22 cellular contexts compared by ENCODE assay signal in genomic region chr5:130992621-130993020, GRCh38.
DNase-seq lines count a peak whose midpoint lies in the region; FAIRE-seq and TF ChIP-seq lines count a peak whose summit lies in the region.
"Had no signal": no experiment of that assay in that cellular context is flagged by ENCODE, and none has a peak within 500 bp of the region (broad histone marks: within the 10 kb centered on the region; RNA-seq: fewer than 3 reads in every experiment).

No MANE protein-coding gene starts in this region.

- H3K4me1 ChIP-seq in HUES48 (ENCODE audit: control insufficient read depth, insufficient read depth, low read length) = peaks cover 8% of the 10 kb centered on the region; the same call in 1 of the 2 replicates
- peaks cover 4% of the 10 kb centered on the region for H3K4me1 ChIP-seq in hepatocyte (ENCODE audit: insufficient read depth)
- peaks cover 14% of the 10 kb centered on the region for H3K4me1 ChIP-seq in smooth muscle cell (ENCODE audit: low read depth)
- H3K4me1 ChIP-seq: BLaER1 had no signal

- H3K79me2 ChIP-seq in hepatocyte (no peaks in the 10 kb centered on the region), smooth muscle cell (ENCODE audit: low read depth) (no peaks in the 10 kb centered on the region)

- H3K36me3 ChIP-seq in HUES48 (ENCODE audit: control insufficient read depth, insufficient read depth, low read length) (no peaks in the 10 kb centered on the region), bronchial epithelial cell (ENCODE audit: control insufficient read depth, insufficient read depth, low read length) (no peaks in the 10 kb centered on the region), hepatocyte (replicated peaks; ENCODE audit: insufficient read depth, low read depth) (no peaks in the 10 kb centered on the region), smooth muscle cell (ENCODE audit: low read depth) (no peaks in the 10 kb centered on the region)
- H3K36me3 ChIP-seq: BLaER1, MG63 had no signal

- H3K27ac ChIP-seq in HUES48 (ENCODE audit: low read depth, low read length) (peak overlapping the region; percentile 78), hepatocyte (peak overlapping the region; percentile 55), smooth muscle cell (ENCODE audit: low read depth) (peak overlapping the region; percentile 85)
- H3K27ac ChIP-seq: BLaER1 had no signal

- no peak for TF ChIP-seq CTCF in bronchial epithelial cell (IDR thresholded peaks at IDR 0.05; ENCODE audit: insufficient read depth, low read length, severe bottlenecking)
- no peak for TF ChIP-seq CTCF in hepatocyte (IDR thresholded peaks at IDR 0.05; ENCODE audit: poor library complexity)
- TF ChIP-seq CTCF in smooth muscle cell (IDR thresholded peaks at IDR 0.05; ENCODE audit: borderline replicate concordance, insufficient read depth, poor library complexity, severe bottlenecking) = no peak
- TF ChIP-seq CTCF in GM20000 (IDR thresholded peaks at IDR 0.05; ENCODE audit: extremely low read depth, missing control alignments) = no peak

- H2AFZ ChIP-seq in hepatocyte = no peak overlapping the region
- peak overlapping the region; percentile 75 for H2AFZ ChIP-seq in smooth muscle cell (ENCODE audit: low read depth)

- H3K9ac ChIP-seq in HUES48 (ENCODE audit: low read depth, low read length) (no peak overlapping the region), smooth muscle cell (ENCODE audit: low read depth) (no peak overlapping the region)
- H3K9ac ChIP-seq: BLaER1 had no signal

- H3K27me3 ChIP-seq in HUES48 (ENCODE audit: control insufficient read depth, insufficient read depth, low read length) = no peaks in the 10 kb centered on the region
- H3K27me3 ChIP-seq in bronchial epithelial cell (ENCODE audit: control insufficient read depth, insufficient read depth, low read length) = no peaks in the 10 kb centered on the region
- H3K27me3 ChIP-seq in hepatocyte = no peaks in the 10 kb centered on the region
- H3K27me3 ChIP-seq in smooth muscle cell (ENCODE audit: low read depth) = no peaks in the 10 kb centered on the region
- H3K27me3 ChIP-seq: BLaER1, MG63 had no signal

- no peak overlapping the region for H3K4me3 ChIP-seq in HUES48 (ENCODE audit: low read depth, low read length)
- H3K4me3 ChIP-seq in bronchial epithelial cell (ENCODE audit: low read depth, low read length) = no peak overlapping the region
- H3K4me3 ChIP-seq in hepatocyte = no peak overlapping the region
- no peak overlapping the region for H3K4me3 ChIP-seq in smooth muscle cell
- H3K4me3 ChIP-seq: BLaER1, GM12878, K562, MG63 had no signal

- peaks cover 16% of the 10 kb centered on the region for H3F3A ChIP-seq in smooth muscle cell (ENCODE audit: low read depth)

- 0% methylated on average over 1 of the region's 1 CpG for WGBS in hepatocyte (ENCODE audit: low lambda C conversion rate, missing lambda C conversion rate)
- WGBS in smooth muscle cell (ENCODE audit: low lambda C conversion rate) = 0% methylated on average over 1 of the region's 1 CpG

- DNase-seq in bronchial epithelial cell (ENCODE audit: low read depth) (peak; percentile 18), hepatocyte (ENCODE audit: low spot score) (no peak), smooth muscle cell (lab: John Stamatoyannopoulos, UW; ENCODE audit: unreplicated experiment) (no peak), GM20000 (ENCODE audit: low spot score) (no peak), DMS79 (lab: John Stamatoyannopoulos, UW) (no peak)
- DNase-seq in activated CD4-positive, CD25-positive, alpha-beta regulatory T cell treated with anti-CD3 and anti-CD28 coated beads, Interleukin-2, amount 50 U/mL, for 72 hours = no peak
- DNase-seq: CD4-positive, alpha-beta T cell; COR-L47; DMS79 treated with DMSO at 0.1 percent for 48 hours; MG63; NCI-H1417; NCI-H1694 treated with DMSO at 0.1 percent for 48 hours; NCI-H2081 treated with DMSO at 0.1 percent for 48 hours; NCI-H2171 treated with DMSO at 0.1 percent for 48 hours; NCI-H524 treated with DMSO at 0.1 percent for 48 hours; NCI-H82; SIG-M5 had no signal

- H3K4me2 ChIP-seq in hepatocyte (no peak overlapping the region), smooth muscle cell (peak overlapping the region; percentile 74)
- H3K4me2 ChIP-seq: BLaER1 had no signal

- H3K9me3 ChIP-seq in HUES48 (ENCODE audit: control insufficient read depth, insufficient read depth, low read length) = no peaks in the 10 kb centered on the region
- no peaks in the 10 kb centered on the region for H3K9me3 ChIP-seq in hepatocyte (ENCODE audit: low read depth)
- H3K9me3 ChIP-seq in smooth muscle cell (replicated peaks; ENCODE audit: low read depth) = no peaks in the 10 kb centered on the region
- H3K9me3 ChIP-seq: MG63 had no signal

- no peak for FAIRE-seq in bronchial epithelial cell (lab: Jason Lieb, UNC)
- FAIRE-seq: GM12878, HepG2, K562 had no signal

- H4K20me1 ChIP-seq in hepatocyte (ENCODE audit: insufficient read depth, poor library complexity, severe bottlenecking) = no peaks in the 10 kb centered on the region
- H4K20me1 ChIP-seq in smooth muscle cell (ENCODE audit: low read depth) = no peaks in the 10 kb centered on the region
- H4K20me1 ChIP-seq: BLaER1 had no signal

- no peaks in the 10 kb centered on the region for H3K9me2 ChIP-seq in hepatocyte (replicated peaks; ENCODE audit: insufficient read depth)
